8 cellular contexts compared by ENCODE assay signal in genomic region chr19:10936661-10937084, GRCh38. TPM values are rescaled to one million over a fixed set of nuclear protein-coding genes. Genes with fewer than 3 reads are reported as not detected.
DNase-seq lines count a peak whose midpoint lies in the region; ATAC-seq lines count a peak whose summit lies in the region.

No MANE protein-coding gene starts in this region.

- no peak for DNase-seq in activated CD4-positive, CD25-positive, alpha-beta regulatory T cell treated with anti-CD3 and anti-CD28 coated beads, Interleukin-2, amount 50 U/mL, for 72 hours
- peak; percentile 82 for DNase-seq in MV-4-11 (lab: John Stamatoyannopoulos, UW)
- DNase-seq in RPMI7951 (ENCODE audit: low read depth) = peak; percentile 78
- DNase-seq in brain pericyte (ENCODE audit: low read depth, low spot score) = peak; percentile 39
- DNase-seq in iPS-NIHi11 (ENCODE audit: low spot score) = peak; percentile 74
- peak; percentile 47 for DNase-seq in stimulated activated CD4-positive, alpha-beta T cell treated with anti-CD3 and anti-CD28 coated beads, Interleukin-4, amount 100 ng/mL, for 24 hours

- peak; percentile 56 to 73 for ATAC-seq in activated CD4-positive, CD25-positive, alpha-beta regulatory T cell treated with anti-CD3 and anti-CD28 coated beads, Interleukin-2, amount 50 U/mL, for 24 hours
- ATAC-seq in HG02938 (IDR thresholded peaks at IDR 0.05; ENCODE audit: unreplicated experiment) = no peak

RNA-seq across cellular contexts. Expression of gene TIMM29, which starts 8.1 kb away (rescaled TPM):
- total RNA-seq in RPMI7951 (2014; rRNA removed; shearing (Covaris generic)) = 20.4 and 32.0 TPM in 2 replicates

RNA-seq across cellular contexts. Expression of gene YIPF2, which starts 8.2 kb away (rescaled TPM):
- 34.1 and 38.3 TPM in 2 replicates for total RNA-seq in RPMI7951 (2014; rRNA removed; shearing (Covaris generic))

RNA-seq across cellular contexts. Expression of gene SMARCA4, which starts 24.2 kb away (rescaled TPM):
- total RNA-seq in RPMI7951 (2014; rRNA removed; shearing (Covaris generic)) = 59.4 and 72.9 TPM in 2 replicates
